Comparison of ENCODE assay signal across 22 cellular contexts in the genomic region with DNA sequence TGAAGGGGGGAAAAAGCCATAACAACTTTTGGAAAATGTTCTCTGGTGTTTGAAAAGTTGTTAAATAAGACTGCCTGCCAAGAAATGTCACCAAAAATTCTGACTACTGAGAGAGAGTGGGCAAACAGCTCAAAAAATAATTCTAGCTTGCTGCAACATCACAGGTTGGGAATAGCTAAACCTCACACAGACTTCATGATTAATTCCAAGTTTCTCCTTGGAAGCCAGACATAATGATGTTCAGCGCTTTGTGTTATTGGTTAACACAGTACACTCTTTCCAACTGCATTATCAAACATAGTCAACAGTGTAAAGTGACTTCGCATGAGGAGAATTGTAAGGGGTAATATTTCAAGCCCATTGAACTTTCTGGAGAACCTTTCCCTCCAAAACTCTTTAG.
DNase-seq lines count a peak whose midpoint lies in the region; ATAC-seq and TF ChIP-seq lines count a peak whose summit lies in the region.
"Had no signal": no experiment of that assay in that cellular context is flagged by ENCODE, and none has a peak within 500 bp of the region (broad histone marks: within the 10 kb centered on the region; RNA-seq: fewer than 3 reads in every experiment).

No MANE protein-coding gene starts in this region.

- TF ChIP-seq POLR2A in stomach (IDR thresholded peaks at IDR 0.05), result no peak

- no peaks in the 10 kb centered on the region for H3K9me3 Mint-ChIP-seq in activated B cell treated with CpG ODN at 0.5 μM for 24 hours
- H3K9me3 Mint-ChIP-seq in naive B cell, result no peaks in the 10 kb centered on the region
- H3K9me3 Mint-ChIP-seq: CD4-positive, alpha-beta memory T cell; GM23338 had no signal

- WGBS in stomach, 5 donors, result 88 to 96% (median 90%) methylated on average over 2 of the region's 2 CpGs

- H3K4me3 Mint-ChIP-seq in activated B cell treated with CpG ODN at 0.5 μM for 24 hours, result peak overlapping the region; percentile 53
- peak overlapping the region in 6 of 8 donors; percentile 48 to 88 (median 78) for H3K4me3 Mint-ChIP-seq in naive B cell

- no peak for TF ChIP-seq CTCF in activated B cell treated with CpG ODN at 0.5 μM for 24 hours (IDR thresholded peaks at IDR 0.05)
- no peak for TF ChIP-seq CTCF in stomach (IDR thresholded peaks at IDR 0.05)

- TF ChIP-seq EP300 in stomach (IDR thresholded peaks at IDR 0.05), result no peak

- H3K4me1 ChIP-seq in stomach, result peaks cover 3 to 29% (median 12%) of the 10 kb centered on the region in 4 donors
- H3K4me1 ChIP-seq: BLaER1, Caco-2 had no signal

- ATAC-seq in left ventricle myocardium superior (peak; percentile 38), Right ventricle myocardium inferior (no peak), activated B cell treated with CpG ODN at 0.5 μM for 24 hours (ENCODE audit: low read depth) (no peak), naive B cell (ENCODE audit: low read depth in 2 of 2) (no peak)
- ATAC-seq: GM23338, Panc1 had no signal

- H3K27me3 ChIP-seq in stomach, result peaks cover 0 to 21% (median 10%) of the 10 kb centered on the region in 3 donors
- H3K27me3 ChIP-seq: BLaER1, SJCRH30 had no signal

- no peak overlapping the region for H3K4me3 ChIP-seq in stomach
- H3K4me3 ChIP-seq: BLaER1, SJCRH30 had no signal

- H3K9me3 ChIP-seq in stomach, result no peaks in the 10 kb centered on the region
- H3K9me3 ChIP-seq: Caco-2, SJCRH30 had no signal

- intact Hi-C loops in left ventricle myocardium superior (cut with micrococcal nuclease), result no loop called here
- intact Hi-C loops in Right ventricle myocardium inferior (cut with DNase I), result loop anchor here (5.0 kb wide), 1 partner anchor 35 kb away; no protein-coding TSS in a partner anchor
- intact Hi-C loops in activated B cell treated with CpG ODN at 0.5 μM for 24 hours (cut with micrococcal nuclease), result no loop called here
- intact Hi-C loops in stomach (cut with DNase I; ENCODE audit: low total_unique reads), result no loop called here

- peaks cover 17% of the 10 kb centered on the region for H3K27me3 Mint-ChIP-seq in activated B cell treated with CpG ODN at 0.5 μM for 24 hours
- peaks cover 7 to 38% (median 16%) of the 10 kb centered on the region in 3 donors for H3K27me3 Mint-ChIP-seq in naive B cell

- peaks cover 24% of the 10 kb centered on the region for H3K4me1 Mint-ChIP-seq in activated B cell treated with CpG ODN at 0.5 μM for 24 hours
- H3K4me1 Mint-ChIP-seq in naive B cell, result peaks cover 25 to 43% (median 32%) of the 10 kb centered on the region in 3 donors

- H3K27ac Mint-ChIP-seq in activated B cell treated with CpG ODN at 0.5 μM for 24 hours (no peak overlapping the region), naive B cell (peak overlapping the region in 1 of 6 donors; percentile 42)
- H3K27ac Mint-ChIP-seq: CD4-positive, alpha-beta memory T cell; GM23338 had no signal

- no peak for DNase-seq in left ventricle myocardium superior
- DNase-seq in Right ventricle myocardium inferior (ENCODE audit: missing footprints), result no peak
- DNase-seq in activated B cell treated with CpG ODN at 0.5 μM for 24 hours, result no peak
- DNase-seq in naive B cell, result no peak
- DNase-seq in cerebellar cortex (ENCODE audit: low spot score), result no peak
- no peak for DNase-seq in T-helper 1 cell
- DNase-seq in stomach, result no peak
- DNase-seq: Caco-2; CD4-positive, alpha-beta memory T cell; DMS153; HCEC 1CT; KG1; NCI-H1105; NCI-H146; NCI-H2029; NCI-H2171; NCI-H345; NCI-H774; SJCRH30 had no signal

- H3K36me3 Mint-ChIP-seq in activated B cell treated with CpG ODN at 0.5 μM for 24 hours (ENCODE audit: low read depth), result no peaks in the 10 kb centered on the region
- H3K36me3 Mint-ChIP-seq in naive B cell, result no peaks in the 10 kb centered on the region
- H3K36me3 Mint-ChIP-seq: CD4-positive, alpha-beta memory T cell had no signal

- H3K27ac ChIP-seq in stomach, result no peak overlapping the region
- H3K27ac ChIP-seq: BLaER1, SJCRH30 had no signal

- CTCF ChIA-PET in activated B cell treated with CpG ODN at 0.5 μM for 24 hours (lab: Charles Lee), result no interaction called here

- peaks cover 0 to 7% (median 3%) of the 10 kb centered on the region in 4 donors for H3K36me3 ChIP-seq in stomach
- H3K36me3 ChIP-seq: BLaER1 had no signal

- POLR2A ChIA-PET in activated B cell treated with CpG ODN at 0.5 μM for 24 hours (lab: Charles Lee), result interaction anchor here (0.7 kb wide), 3 partner anchors 15 to 54 kb away, joined by 3 to 6 read pairs (median 5); no protein-coding TSS in a partner anchor
